ENCODE assay signal across 8 cellular contexts in the genomic region with DNA sequence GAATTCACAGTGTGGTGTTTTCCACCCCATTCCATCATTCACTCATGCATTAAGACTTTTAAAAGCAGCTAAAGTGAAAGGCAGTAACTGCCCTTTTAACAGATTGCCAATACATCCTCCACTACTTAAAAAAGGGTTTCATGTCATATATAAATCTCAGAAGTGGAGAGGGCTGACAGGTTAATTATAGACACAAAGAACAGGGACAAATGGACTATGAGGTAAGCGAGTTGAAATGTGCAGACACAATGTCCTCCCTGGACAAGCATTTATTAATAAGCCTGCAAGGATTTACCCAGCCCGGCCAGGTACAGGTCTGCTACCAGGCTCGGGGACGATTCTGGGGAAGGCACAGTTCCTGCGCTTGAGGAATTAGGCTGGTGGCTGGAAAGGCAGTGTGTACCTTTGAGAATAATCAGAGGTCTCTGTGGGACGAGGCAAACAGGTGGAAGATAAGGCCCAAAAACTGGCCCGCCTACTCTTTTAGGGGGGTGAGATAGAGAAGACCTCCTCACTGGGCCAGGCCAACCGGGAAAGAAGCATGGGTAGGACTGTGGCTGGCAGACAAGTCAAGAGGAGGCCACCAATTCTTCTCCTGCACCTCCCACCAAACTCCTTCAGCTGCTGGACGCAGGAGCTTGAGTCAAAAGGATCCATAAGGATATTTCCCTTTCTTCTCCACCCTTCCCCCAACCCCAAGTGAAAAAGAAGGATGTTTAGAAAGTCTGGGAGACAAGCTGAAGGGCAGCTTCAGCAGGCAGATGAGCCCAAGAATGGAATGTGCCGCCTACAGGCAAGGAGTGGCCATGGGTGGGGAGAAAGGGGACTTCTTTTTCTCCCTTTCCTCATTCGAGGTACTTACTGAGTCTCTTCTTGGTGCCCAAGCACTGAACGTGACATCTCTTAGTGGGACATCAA. TPM values are rescaled to one million over a fixed set of nuclear protein-coding genes. Genes with fewer than 3 reads are reported as not detected.
DNase-seq lines count a peak whose midpoint lies in the region; ATAC-seq and TF ChIP-seq lines count a peak whose summit lies in the region.

No MANE protein-coding gene starts in this region.

- no peak for ATAC-seq in gastroesophageal sphincter
- ATAC-seq in GM21423 (IDR thresholded peaks at IDR 0.05; ENCODE audit: unreplicated experiment) = no peak
- ATAC-seq in GM19324 (IDR thresholded peaks at IDR 0.05; ENCODE audit: low FRiP score, unreplicated experiment) = no peak

- H3K36me3 ChIP-seq in HAP-1 (replicated peaks) = no peaks in the 10 kb centered on the region
- no peaks in the 10 kb centered on the region for H3K36me3 ChIP-seq in gastroesophageal sphincter
- H3K36me3 ChIP-seq in prostate gland = no peaks in the 10 kb centered on the region

- in situ Hi-C loops in HAP-1 (cut with MboI; ENCODE audit: low sequenced_read_pairs) = no loop called here

- no peaks in the 10 kb centered on the region for H3K9me3 ChIP-seq in HAP-1
- H3K9me3 ChIP-seq in gastroesophageal sphincter = no peaks in the 10 kb centered on the region
- H3K9me3 ChIP-seq in prostate gland = no peaks in the 10 kb centered on the region

- no peak for TF ChIP-seq EP300 in gastroesophageal sphincter (IDR thresholded peaks at IDR 0.05)

- peak; percentile 59 for DNase-seq in AG08396 (ENCODE audit: low spot score)
- peak; percentile 40 to 65 for DNase-seq in HAP-1 (ENCODE audit: low spot score in 2 of 2)
- peak; percentile 37 for DNase-seq in SKM-1 (lab: John Stamatoyannopoulos, UW; ENCODE audit: unreplicated experiment)
- no peak for DNase-seq in prostate gland (ENCODE audit: low spot score)
- no peak for DNase-seq in middle frontal gyrus (ENCODE audit: extremely low spot score, low spot score)

- peak overlapping the region; percentile 81 for H3K4me3 ChIP-seq in HAP-1
- peak overlapping the region; percentile 80 to 86 for H3K4me3 ChIP-seq in gastroesophageal sphincter
- peak overlapping the region; percentile 86 to 88 for H3K4me3 ChIP-seq in prostate gland

- H3K27me3 ChIP-seq in HAP-1 (ENCODE audit: low read depth) = no peaks in the 10 kb centered on the region
- peaks cover 24% of the 10 kb centered on the region for H3K27me3 ChIP-seq in gastroesophageal sphincter
- H3K27me3 ChIP-seq in prostate gland (replicated peaks; ENCODE audit: insufficient read depth) = no peaks in the 10 kb centered on the region

- TF ChIP-seq CTCF in gastroesophageal sphincter (IDR thresholded peaks at IDR 0.05) (peak in 2 of 4 experiments; percentile 7 to 16), prostate gland (IDR thresholded peaks at IDR 0.05) (peak in 1 of 4 experiments; percentile 30)

- intact Hi-C loops in prostate gland (cut with DNase I) = no loop called here

- TF ChIP-seq POLR2A in gastroesophageal sphincter (IDR thresholded peaks at IDR 0.05) (no peak), prostate gland (IDR thresholded peaks at IDR 0.05) (no peak)

- WGBS in gastroesophageal sphincter (ENCODE audit: low coverage in 1 of 2), 2 donors = 65 to 78% methylated on average over 3 to 8 of the region's 12 CpGs
- 56% methylated on average over 12 of the region's 12 CpGs for WGBS in prostate gland

- H3K4me1 ChIP-seq in HAP-1 (peaks cover 9% of the 10 kb centered on the region), gastroesophageal sphincter (peaks cover 0 to 27% (median 4%) of the 10 kb centered on the region in 3 donors), prostate gland (replicated peaks) (no peaks in the 10 kb centered on the region)

- H3K27ac ChIP-seq in gastroesophageal sphincter = peak overlapping the region in 3 of 4 donors; percentile 82 to 91 (median 82)
- H3K27ac ChIP-seq in prostate gland = peak overlapping the region; percentile 78

RNA-seq across cellular contexts. Expression of a gene that starts 1.5 kb away (rescaled TPM):
- total RNA-seq in gastroesophageal sphincter = 10 to 100 TPM; 25.4 to 74.1 (median 68.5) TPM
- total RNA-seq in prostate gland = 10 to 100 TPM; 63.2 to 82.0 TPM

Comparison
In these comparisons a context has a peak if more than half of its experiments do, and no peak if none do; other contexts are left out.
1. DNase-seq: peak in AG08396 (single experiment), HAP-1 (2 of 2) and SKM-1 (single experiment); none in prostate gland (single experiment) and middle frontal gyrus (single experiment).
2. Peak in every context shown above with its lines, with median percentiles within 50 percentile points of each other: H3K4me3 ChIP-seq.